ENCODE assay signal across 24 cellular contexts in the genomic region with DNA sequence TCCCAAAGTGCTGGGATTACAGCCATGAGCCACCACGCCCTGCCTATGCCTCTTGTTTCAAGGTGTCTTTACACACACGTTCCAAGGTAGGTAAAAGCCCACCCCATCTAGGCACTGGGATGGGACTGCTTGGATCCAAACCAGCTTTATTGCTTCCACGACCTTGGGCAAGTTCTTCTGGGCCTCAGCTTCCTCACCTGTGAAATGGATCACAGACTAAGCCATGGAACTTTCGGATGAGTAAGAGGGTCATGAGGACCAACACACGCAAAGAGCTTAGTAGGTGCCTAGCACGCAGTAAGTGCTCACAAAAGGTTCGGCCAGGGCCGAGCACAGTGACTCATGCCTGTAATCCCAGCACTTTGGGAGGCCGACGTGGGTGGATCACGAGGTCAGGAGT. TPM values are rescaled to one million over a fixed set of nuclear protein-coding genes. Genes with fewer than 3 reads are reported as not detected.
"Had no signal": no experiment of that assay in that cellular context is flagged by ENCODE, and none has a peak within 500 bp of the region (broad histone marks: within the 10 kb centered on the region; RNA-seq: fewer than 3 reads in every experiment).

No MANE protein-coding gene starts in this region.

- H3K9me3 ChIP-seq: esophagus muscularis mucosa, gastroesophageal sphincter, heart right ventricle had no signal

- H2AFZ ChIP-seq: hepatocyte had no signal

- DNase-seq: cortex of kidney, T1000 had no signal

- FAIRE-seq: astrocyte, bronchial epithelial cell, colon, endometrium had no signal

- H3K36me3 Mint-ChIP-seq: activated CD4-positive, alpha-beta memory T cell treated with anti-CD3 and anti-CD28 coated beads for 36 hours; activated CD8-positive, alpha-beta memory T cell treated with anti-CD3 and anti-CD28 coated beads, Interleukin-2, amount 10 ng/mL, durations not matched to agents 7 days and 5 days; activated naive CD4-positive, alpha-beta T cell treated with anti-CD3 and anti-CD28 coated beads, Interleukin-2, amount 10 ng/mL, durations not matched to agents 7 days and 5 days; activated naive CD4-positive, alpha-beta T cell treated with anti-CD3 and anti-CD28 coated beads, Interleukin-2, amount 50 U/mL, for 72 hours; activated naive CD8-positive, alpha-beta T cell treated with anti-CD3 and anti-CD28 coated beads, Interleukin-2, amount 10 ng/mL, durations not matched to agents 7 days and 5 days had no signal

- H3K27ac ChIP-seq: brain microvascular endothelial cell, esophagus muscularis mucosa, gastroesophageal sphincter, heart right ventricle, hepatocyte had no signal

- H3K9me3 Mint-ChIP-seq: activated CD4-positive, alpha-beta memory T cell treated with anti-CD3 and anti-CD28 coated beads for 36 hours; activated CD4-positive, alpha-beta T cell treated with anti-CD3 and anti-CD28 coated beads, Interleukin-2, amount 10 ng/mL, durations not matched to agents 24 days and 14 days; activated naive CD4-positive, alpha-beta T cell treated with anti-CD3 and anti-CD28 coated beads, Interleukin-2, amount 10 ng/mL, durations not matched to agents 7 days and 5 days; activated naive CD4-positive, alpha-beta T cell treated with anti-CD3 and anti-CD28 coated beads, Interleukin-2, amount 50 U/mL, for 72 hours; activated naive CD8-positive, alpha-beta T cell treated with anti-CD3 and anti-CD28 coated beads, Interleukin-2, amount 10 ng/mL, durations not matched to agents 7 days and 5 days; activated T-helper 1 cell treated with anti-CD3 and anti-CD28 coated beads, Interleukin-12 subunit alpha, Interleukin-12 subunit beta, Interleukin-2, Interleukin-4 antibody, amounts not matched to agents 30 ng/mL and 10 ng/mL and 1 ng/mL, durations not matched to agents 14 hours and 24 hours and 36 hours; T-helper 2 cell treated with Interferon-gamma antibody and Interleukin-4, amounts not matched to agents 5 μg/mL and 100 μg/mL, for 36 hours had no signal

- H3K79me2 ChIP-seq: hepatocyte had no signal

- H3K4me3 ChIP-seq: hepatocyte had no signal

- H3K36me3 ChIP-seq: brain microvascular endothelial cell, esophagus muscularis mucosa, gastroesophageal sphincter had no signal

- H3K27me3 Mint-ChIP-seq: activated CD4-positive, alpha-beta T cell treated with anti-CD3 and anti-CD28 coated beads for 36 hours; activated CD8-positive, alpha-beta memory T cell treated with anti-CD3 and anti-CD28 coated beads, Interleukin-2, amount 10 ng/mL, durations not matched to agents 7 days and 5 days had no signal

- H3K27ac Mint-ChIP-seq: activated CD4-positive, alpha-beta memory T cell treated with anti-CD3 and anti-CD28 coated beads for 36 hours; activated CD4-positive, alpha-beta T cell treated with anti-CD3 and anti-CD28 coated beads for 36 hours; activated CD4-positive, alpha-beta T cell treated with anti-CD3 and anti-CD28 coated beads, Interleukin-2, amount 10 ng/mL, durations not matched to agents 24 days and 14 days; activated CD8-positive, alpha-beta memory T cell treated with anti-CD3 and anti-CD28 coated beads, Interleukin-2, amount 10 ng/mL, durations not matched to agents 7 days and 5 days; activated CD8-positive, alpha-beta T cell treated with anti-CD3 and anti-CD28 coated beads, Interleukin-2, amount 10 ng/mL, durations not matched to agents 7 days and 5 days; activated naive CD4-positive, alpha-beta T cell treated with anti-CD3 and anti-CD28 coated beads, Interleukin-2, amount 10 ng/mL, durations not matched to agents 7 days and 5 days; activated naive CD4-positive, alpha-beta T cell treated with anti-CD3 and anti-CD28 coated beads, Interleukin-2, amount 50 U/mL, for 72 hours; activated naive CD8-positive, alpha-beta T cell treated with anti-CD3 and anti-CD28 coated beads, Interleukin-2, amount 10 ng/mL, durations not matched to agents 7 days and 5 days; activated T-helper 1 cell treated with anti-CD3 and anti-CD28 coated beads, Interleukin-12 subunit alpha, Interleukin-12 subunit beta, Interleukin-2, Interleukin-4 antibody, amounts not matched to agents 30 ng/mL and 10 ng/mL and 1 ng/mL, durations not matched to agents 14 hours and 24 hours and 36 hours; T-helper 17 cell; T-helper 2 cell treated with Interferon-gamma antibody and Interleukin-4, amounts not matched to agents 5 μg/mL and 100 μg/mL, for 36 hours had no signal

- H3K4me3 Mint-ChIP-seq: activated CD4-positive, alpha-beta T cell treated with anti-CD3 and anti-CD28 coated beads for 36 hours; activated CD8-positive, alpha-beta memory T cell treated with anti-CD3 and anti-CD28 coated beads, Interleukin-2, amount 10 ng/mL, durations not matched to agents 7 days and 5 days; activated CD8-positive, alpha-beta T cell treated with anti-CD3 and anti-CD28 coated beads, Interleukin-2, amount 10 ng/mL, durations not matched to agents 7 days and 5 days; activated naive CD4-positive, alpha-beta T cell treated with anti-CD3 and anti-CD28 coated beads, Interleukin-2, amount 10 ng/mL, durations not matched to agents 7 days and 5 days had no signal

- H3K27me3 ChIP-seq: brain microvascular endothelial cell, gastroesophageal sphincter, hepatocyte had no signal

- H3K4me1 Mint-ChIP-seq: activated CD8-positive, alpha-beta memory T cell treated with anti-CD3 and anti-CD28 coated beads, Interleukin-2, amount 10 ng/mL, durations not matched to agents 7 days and 5 days had no signal

RNA-seq across cellular contexts. Expression of gene RHOD, which starts 15.6 kb away (rescaled TPM):
- total RNA-seq: activated CD8-positive, alpha-beta T cell treated with anti-CD3 and anti-CD28 coated beads, Interleukin-2, amount 10 ng/mL, durations not matched to agents 7 days and 5 days; T-helper 17 cell had no signal

RNA-seq across cellular contexts. Expression of gene SYT12, which starts 49.4 kb away (rescaled TPM):
- total RNA-seq: activated CD4-positive, alpha-beta memory T cell treated with anti-CD3 and anti-CD28 coated beads for 36 hours; activated CD4-positive, alpha-beta T cell treated with anti-CD3 and anti-CD28 coated beads, Interleukin-2, amount 10 ng/mL, durations not matched to agents 24 days and 14 days; activated CD8-positive, alpha-beta memory T cell treated with anti-CD3 and anti-CD28 coated beads for 36 hours; activated CD8-positive, alpha-beta memory T cell treated with anti-CD3 and anti-CD28 coated beads, Interleukin-2, amount 10 ng/mL, durations not matched to agents 7 days and 5 days; activated CD8-positive, alpha-beta T cell treated with anti-CD3 and anti-CD28 coated beads, Interleukin-2, amount 10 ng/mL, durations not matched to agents 7 days and 5 days; activated naive CD8-positive, alpha-beta T cell treated with anti-CD3 and anti-CD28 coated beads, Interleukin-2, amount 10 ng/mL, durations not matched to agents 7 days and 5 days; activated T-helper 1 cell treated with anti-CD3 and anti-CD28 coated beads, Interleukin-12 subunit alpha, Interleukin-12 subunit beta, Interleukin-2, Interleukin-4 antibody, amounts not matched to agents 30 ng/mL and 10 ng/mL and 1 ng/mL, durations not matched to agents 14 hours and 24 hours and 36 hours; endothelial cell of umbilical vein; T-helper 17 cell had no signal
- polyA plus RNA-seq: endothelial cell of umbilical vein had no signal
